Comparison of ENCODE assay signal across 9 cellular contexts in the genomic region with DNA sequence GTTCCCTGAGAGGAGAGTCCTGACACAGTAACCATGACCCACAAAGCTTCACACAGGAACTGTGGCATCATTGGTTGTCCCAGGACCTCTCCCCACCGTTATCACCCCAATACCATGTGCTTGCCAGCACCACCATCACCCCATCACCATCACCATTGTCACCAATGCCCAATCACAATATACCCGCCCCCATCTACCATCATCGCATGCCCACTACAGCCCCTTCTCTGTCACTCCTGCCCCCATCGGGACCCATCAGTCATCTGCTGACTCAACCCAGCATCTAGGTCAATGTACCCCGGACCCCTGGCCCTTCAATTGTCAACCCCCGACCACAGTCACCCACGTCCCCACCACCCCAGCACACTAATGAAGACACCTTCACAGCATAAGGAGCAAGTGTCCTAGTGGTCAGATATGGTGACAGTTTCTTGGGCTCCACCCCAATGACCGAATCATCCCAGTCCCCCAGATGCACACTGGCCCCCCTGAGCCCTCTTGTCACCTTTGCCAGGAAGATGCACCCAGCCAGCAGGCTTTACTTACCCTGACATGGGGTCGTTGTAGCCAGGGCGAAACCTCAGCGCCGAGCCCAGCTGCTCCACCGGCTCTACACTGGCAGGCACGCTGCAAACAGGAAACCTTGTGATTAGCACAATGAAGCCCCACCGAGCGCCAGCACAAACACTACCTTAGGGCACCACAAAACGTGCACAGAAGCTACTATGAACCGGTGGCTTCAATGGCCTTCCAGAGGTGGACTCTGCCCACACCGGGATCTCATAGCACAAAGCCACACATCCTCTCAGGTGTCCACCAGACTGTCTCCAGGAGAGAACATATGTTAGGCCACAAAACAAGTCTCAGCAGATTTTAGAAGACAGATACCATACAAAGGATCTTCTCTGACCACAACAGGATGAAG. TPM values are rescaled to one million over a fixed set of nuclear protein-coding genes. Genes with fewer than 3 reads are reported as not detected.
DNase-seq lines count a peak whose midpoint lies in the region; ATAC-seq and TF ChIP-seq lines count a peak whose summit lies in the region.
"Had no signal": no experiment of that assay in that cellular context is flagged by ENCODE, and none has a peak within 500 bp of the region (broad histone marks: within the 10 kb centered on the region; RNA-seq: fewer than 3 reads in every experiment).

No MANE protein-coding gene starts in this region.

- 77 to 86% methylated on average over 19 of the region's 19 CpGs for WGBS in heart right ventricle, 2 donors
- WGBS in transverse colon (ENCODE audit: low coverage in 1 of 2), 2 donors: 80 to 82% methylated on average over 2 to 19 of the region's 19 CpGs

- DNase-seq in heart right ventricle: no peak
- DNase-seq in left ventricle myocardium superior: no peak
- DNase-seq in activated CD4-positive, alpha-beta T cell treated with anti-CD3 and anti-CD28 coated beads, Interleukin-2, amount 10 ng/mL, durations not matched to agents 24 days and 14 days: peak; percentile 89
- no peak for DNase-seq in transverse colon
- DNase-seq in kidney tubule cell (ENCODE audit: low spot score): no peak
- DNase-seq in NCI-H2081 (lab: John Stamatoyannopoulos, UW): no peak

- H3K9me3 ChIP-seq in heart right ventricle (no peaks in the 10 kb centered on the region), transverse colon (no peaks in the 10 kb centered on the region)

- H3K36me3 Mint-ChIP-seq in activated CD4-positive, alpha-beta T cell treated with anti-CD3 and anti-CD28 coated beads, Interleukin-2, amount 10 ng/mL, durations not matched to agents 24 days and 14 days (ENCODE audit: low read depth): peaks cover 23% of the 10 kb centered on the region

- in situ Hi-C loops in transverse colon (cut with MboI; ENCODE audit: low pct_ligation_motif_present in 1 of 4, low pct_unique_long_range_greater_than_20kb in 1 of 4, low sequenced_read_pairs in 3 of 4): no loop called here

- no peak for TF ChIP-seq EP300 in transverse colon (IDR thresholded peaks at IDR 0.05; ENCODE audit: low read depth)

- H3K27me3 Mint-ChIP-seq in activated CD4-positive, alpha-beta T cell treated with anti-CD3 and anti-CD28 coated beads, Interleukin-2, amount 10 ng/mL, durations not matched to agents 24 days and 14 days: no peaks in the 10 kb centered on the region

- TF ChIP-seq CTCF in heart right ventricle (IDR thresholded peaks at IDR 0.05) (no peak), transverse colon (IDR thresholded peaks at IDR 0.05) (no peak)

- H3K27ac Mint-ChIP-seq in activated CD4-positive, alpha-beta T cell treated with anti-CD3 and anti-CD28 coated beads, Interleukin-2, amount 10 ng/mL, durations not matched to agents 24 days and 14 days: peak overlapping the region; percentile 98

- no peak for TF ChIP-seq POLR2A in transverse colon (IDR thresholded peaks at IDR 0.05)

- H3K4me3 ChIP-seq in heart right ventricle (peak overlapping the region in 1 of 10 donors; percentile 14), transverse colon (peak overlapping the region in 1 of 4 donors; percentile 8)
- H3K4me3 ChIP-seq: SK-N-MC had no signal

- intact Hi-C loops in heart right ventricle (cut with DNase I): no loop called here
- intact Hi-C loops in left ventricle myocardium superior (cut with micrococcal nuclease): no loop called here
- intact Hi-C loops in activated CD4-positive, alpha-beta T cell treated with anti-CD3 and anti-CD28 coated beads, Interleukin-2, amount 10 ng/mL, durations not matched to agents 24 days and 14 days (cut with micrococcal nuclease): loop anchor here (10.0 kb wide), 1 partner anchor 1846 kb away; a partner anchor contains a TSS
- intact Hi-C loops in transverse colon (cut with DNase I; ENCODE audit: low total_unique reads): no loop called here

- H3K27me3 ChIP-seq in heart right ventricle (no peaks in the 10 kb centered on the region), transverse colon (no peaks in the 10 kb centered on the region)

- H3K4me1 ChIP-seq in heart right ventricle (peaks cover 0 to 26% (median 13%) of the 10 kb centered on the region in 9 donors), transverse colon (no peaks in the 10 kb centered on the region)

- ATAC-seq in heart right ventricle: peak in 3 of 8 donors; percentile 11 to 30 (median 22)
- no peak for ATAC-seq in left ventricle myocardium superior
- peak; percentile 36 for ATAC-seq in esophagus mucosa
- no peak for ATAC-seq in HG02642 (IDR thresholded peaks at IDR 0.05; ENCODE audit: poor library complexity, unreplicated experiment)

- peak overlapping the region; percentile 80 for H3K4me3 Mint-ChIP-seq in activated CD4-positive, alpha-beta T cell treated with anti-CD3 and anti-CD28 coated beads, Interleukin-2, amount 10 ng/mL, durations not matched to agents 24 days and 14 days

- peaks cover 30% of the 10 kb centered on the region for H3K4me1 Mint-ChIP-seq in activated CD4-positive, alpha-beta T cell treated with anti-CD3 and anti-CD28 coated beads, Interleukin-2, amount 10 ng/mL, durations not matched to agents 24 days and 14 days

- H3K36me3 ChIP-seq in heart right ventricle: peaks cover 0 to 46% (median 0%) of the 10 kb centered on the region in 9 donors
- no peaks in the 10 kb centered on the region for H3K36me3 ChIP-seq in transverse colon

- peak overlapping the region in 8 of 10 donors; percentile 50 to 85 (median 76) for H3K27ac ChIP-seq in heart right ventricle
- peak overlapping the region; percentile 17 to 41 (median 30) for H3K27ac ChIP-seq in transverse colon
- H3K27ac ChIP-seq: SK-N-MC had no signal

- no peaks in the 10 kb centered on the region for H3K9me3 Mint-ChIP-seq in activated CD4-positive, alpha-beta T cell treated with anti-CD3 and anti-CD28 coated beads, Interleukin-2, amount 10 ng/mL, durations not matched to agents 24 days and 14 days

RNA-seq across cellular contexts. Expression of a gene that starts 25.1 kb away (rescaled TPM):
- total RNA-seq in heart right ventricle (10 to 100 TPM; 36.8 to 95.3 (median 52.9) TPM), left ventricle myocardium superior (39.1 TPM), esophagus mucosa (210 TPM), transverse colon (10 to 100 TPM; 72.9 to 89.4 (median 80.8) TPM)
- 10 to 100 TPM; 34.6 to 68.7 TPM for polyA plus RNA-seq in heart right ventricle
- total RNA-seq in activated CD4-positive, alpha-beta T cell treated with anti-CD3 and anti-CD28 coated beads, Interleukin-2, amount 10 ng/mL, durations not matched to agents 24 days and 14 days: 79.1 and 84.9 TPM in 2 replicates

RNA-seq across cellular contexts. Expression of a gene that starts 32.4 kb away (rescaled TPM):
- 1 to 10 TPM; 2.2 to 5.4 (median 3.8) TPM for total RNA-seq in heart right ventricle
- 1 to 10 TPM; 4.5 to 5.1 TPM for polyA plus RNA-seq in heart right ventricle
- 4.9 TPM for total RNA-seq in left ventricle myocardium superior
- 18.3 and 20.0 TPM in 2 replicates for total RNA-seq in activated CD4-positive, alpha-beta T cell treated with anti-CD3 and anti-CD28 coated beads, Interleukin-2, amount 10 ng/mL, durations not matched to agents 24 days and 14 days
- total RNA-seq in esophagus mucosa: 6.3 TPM
- 1 to 10 TPM; 1.8 to 4.4 (median 2.9) TPM for total RNA-seq in transverse colon

RNA-seq across cellular contexts. Expression of a gene that starts 38.8 kb away (rescaled TPM):
- total RNA-seq in heart right ventricle (100 to 1,000 TPM; 140 to 227 (median 193) TPM), left ventricle myocardium superior (262 TPM), esophagus mucosa (244 TPM), transverse colon (100 to 1,000 TPM; 115 to 279 (median 192) TPM)
- polyA plus RNA-seq in heart right ventricle: 1,000 to 10,000 TPM in 1 of 2 donors, 100 to 1,000 TPM in 1; 365 to 1,063 TPM
- 272 and 275 TPM in 2 replicates for total RNA-seq in activated CD4-positive, alpha-beta T cell treated with anti-CD3 and anti-CD28 coated beads, Interleukin-2, amount 10 ng/mL, durations not matched to agents 24 days and 14 days

RNA-seq across cellular contexts. Expression of a gene that starts 39.0 kb away (rescaled TPM):
- total RNA-seq in heart right ventricle (10 to 100 TPM in 8 of 10 donors, 1 to 10 TPM in 2; 9.5 to 14.3 (median 12.2) TPM), left ventricle myocardium superior (13.3 TPM), esophagus mucosa (15.3 TPM), transverse colon (10 to 100 TPM in 2 of 4 donors, 1 to 10 TPM in 2; 2.8 to 14.1 (median 8.2) TPM)
- 10 to 100 TPM in 1 of 2 donors, 1 to 10 TPM in 1; 4.7 to 11.0 TPM for polyA plus RNA-seq in heart right ventricle
- 24.4 and 25.9 TPM in 2 replicates for total RNA-seq in activated CD4-positive, alpha-beta T cell treated with anti-CD3 and anti-CD28 coated beads, Interleukin-2, amount 10 ng/mL, durations not matched to agents 24 days and 14 days

RNA-seq across cellular contexts. Expression of a gene that starts 49.0 kb away (rescaled TPM):
- 10 to 100 TPM; 27.7 to 67.3 (median 32.4) TPM for total RNA-seq in heart right ventricle
- polyA plus RNA-seq in heart right ventricle: 100 to 1,000 TPM in 1 of 2 donors, 10 to 100 TPM in 1; 30.1 to 135 TPM
- total RNA-seq in left ventricle myocardium superior: 50.8 TPM
- total RNA-seq in activated CD4-positive, alpha-beta T cell treated with anti-CD3 and anti-CD28 coated beads, Interleukin-2, amount 10 ng/mL, durations not matched to agents 24 days and 14 days: 5.7 and 6.5 TPM in 2 replicates
- total RNA-seq in esophagus mucosa: 62.0 TPM
- total RNA-seq in transverse colon: 100 to 1,000 TPM; 129 to 530 (median 245) TPM
